ENCODE assay signal across 1 cellular context in genomic region chr10:132938472-132939329, GRCh38.
TF ChIP-seq lines count a peak whose summit lies in the region.

No MANE protein-coding gene starts in this region.

TF ChIP-seq in IMR-90, 13 proteins besides CTCF, POLR2A, EP300 and RAD21 (continued from another document):
- TF ChIP-seq NFE2L2 (IDR thresholded peaks at IDR 0.05; ENCODE audit: low read depth, low read length) (no peak), MXI1 (IDR thresholded peaks at IDR 0.05; ENCODE audit: borderline replicate concordance, low read depth, low read length) (no peak), CEBPB (IDR thresholded peaks at IDR 0.05; ENCODE audit: low read depth, low read length) (no peak), SMC3 (IDR thresholded peaks at IDR 0.05; ENCODE audit: low read depth, low read length) (no peak), RCOR1 (IDR thresholded peaks at IDR 0.05; ENCODE audit: insufficient replicate concordance, low read length) (no peak), ELK1 (IDR thresholded peaks at IDR 0.05; ENCODE audit: borderline replicate concordance, low read depth, low read length) (no peak), MAFK (IDR thresholded peaks at IDR 0.05; ENCODE audit: low read depth, low read length) (no peak), MAZ (IDR thresholded peaks at IDR 0.05; ENCODE audit: borderline replicate concordance, low read depth, low read length) (no peak), RFX5 (IDR thresholded peaks at IDR 0.05; ENCODE audit: low read depth, low read length) (no peak), FOS (IDR thresholded peaks at IDR 0.05; ENCODE audit: low read depth, low read length) (no peak), BHLHE40 (IDR thresholded peaks at IDR 0.05; ENCODE audit: low read depth, low read length) (no peak)
